In the genomic region with DNA sequence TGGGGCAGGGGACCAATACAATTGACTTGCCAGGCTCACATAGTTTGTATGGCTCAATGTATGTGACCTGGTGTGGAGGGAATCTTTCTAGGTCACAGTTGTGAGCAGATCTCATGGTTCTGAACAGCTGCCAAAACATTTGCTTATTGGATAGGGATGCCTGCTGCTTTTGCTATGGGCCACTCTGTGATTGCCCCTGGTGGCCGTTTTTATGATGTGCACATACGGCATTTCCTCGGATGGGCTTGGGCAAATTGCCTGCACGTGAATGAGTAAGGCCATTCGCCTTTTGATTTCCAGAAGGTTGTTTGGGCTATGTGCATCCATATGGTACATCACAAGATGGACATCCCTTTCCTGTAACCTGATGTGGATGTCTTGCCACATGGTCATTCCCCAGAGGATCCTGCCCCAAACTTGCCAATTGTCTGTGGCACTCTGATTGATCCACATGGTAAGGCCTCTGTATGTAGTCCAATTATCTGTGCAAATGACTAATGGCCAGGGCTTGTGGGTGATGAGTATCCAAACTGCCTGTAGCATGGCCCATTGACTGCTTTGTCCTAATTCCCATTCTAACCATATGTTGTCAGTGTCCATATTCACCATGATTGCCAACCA, we compare ENCODE assay signal across 10 cellular contexts. TPM values are rescaled to one million over a fixed set of nuclear protein-coding genes. Genes with fewer than 3 reads are reported as not detected.
A peak's percentile ranks its signal among the peaks of the same experiment; 100 is the strongest.
DNase-seq lines count a peak whose midpoint lies in the region; ATAC-seq and TF ChIP-seq lines count a peak whose summit lies in the region.
"Had no signal": no experiment of that assay in that cellular context is flagged by ENCODE, and none has a peak within 500 bp of the region (broad histone marks: within the 10 kb centered on the region; RNA-seq: fewer than 3 reads in every experiment).

No MANE protein-coding gene starts in this region.

- H3K36me3 Mint-ChIP-seq in neural crest cell (ENCODE audit: low read depth), result no peaks in the 10 kb centered on the region

- no peak overlapping the region for H3K27ac ChIP-seq in dorsolateral prefrontal cortex

- no peaks in the 10 kb centered on the region for H3K27me3 ChIP-seq in dorsolateral prefrontal cortex

- no peaks in the 10 kb centered on the region for H3K27me3 Mint-ChIP-seq in neural crest cell (ENCODE audit: low read depth)
- H3K27me3 Mint-ChIP-seq: activated T-helper 17 cell treated with anti-CD3 and anti-CD28 coated beads, Interleukin-2, amount 50 U/mL, for 72 hours had no signal

- peaks cover 13% of the 10 kb centered on the region for H3K4me1 Mint-ChIP-seq in neural crest cell
- H3K4me1 Mint-ChIP-seq: activated T-helper 17 cell treated with anti-CD3 and anti-CD28 coated beads, Interleukin-2, amount 50 U/mL, for 72 hours had no signal

- H3K4me3 Mint-ChIP-seq in neural crest cell, result no peak overlapping the region
- H3K4me3 Mint-ChIP-seq: activated T-helper 17 cell treated with anti-CD3 and anti-CD28 coated beads, Interleukin-2, amount 50 U/mL, for 72 hours had no signal

- intact Hi-C loops in dorsolateral prefrontal cortex (cut with DNase I), result no loop called here

- peaks cover 3% of the 10 kb centered on the region for H3K9me3 Mint-ChIP-seq in neural crest cell
- H3K9me3 Mint-ChIP-seq: activated T-helper 17 cell treated with anti-CD3 and anti-CD28 coated beads, Interleukin-2, amount 50 U/mL, for 72 hours had no signal

- no peak for ATAC-seq in GM21723 (IDR thresholded peaks at IDR 0.05; ENCODE audit: unreplicated experiment)
- no peak for ATAC-seq in HG03039 (IDR thresholded peaks at IDR 0.05; ENCODE audit: unreplicated experiment)
- ATAC-seq in GM18517 (IDR thresholded peaks at IDR 0.05; ENCODE audit: unreplicated experiment), result no peak
- ATAC-seq: activated T-helper 17 cell treated with anti-CD3 and anti-CD28 coated beads, Interleukin-2, amount 50 U/mL, for 72 hours had no signal

- H3K27ac Mint-ChIP-seq in neural crest cell (ENCODE audit: unreplicated experiment), result no peak overlapping the region
- H3K27ac Mint-ChIP-seq: activated T-helper 17 cell treated with anti-CD3 and anti-CD28 coated beads, Interleukin-2, amount 50 U/mL, for 72 hours had no signal

- H3K4me3 ChIP-seq in dorsolateral prefrontal cortex, result no peak overlapping the region
- H3K4me3 ChIP-seq: HAP-1 had no signal

- TF ChIP-seq CTCF in dorsolateral prefrontal cortex (IDR thresholded peaks at IDR 0.05 in 54 of 56, conservative IDR thresholded peaks at IDR 0.05 in 2 of 56; ENCODE audit: low read depth in 1 of 56, partially characterized antibody in 56 of 56) (peak in 48 of 56 donors; percentile 12 to 62 (median 38)), neural crest cell (conservative IDR thresholded peaks at IDR 0.05) (peak; percentile 60)

- peak; percentile 79 for DNase-seq in ELR (ENCODE audit: low read depth)
- peak; percentile 18 for DNase-seq in NCI-H460 (ENCODE audit: extremely low read depth, low read depth)
- no peak for DNase-seq in dorsolateral prefrontal cortex
- no peak for DNase-seq in neural crest cell (ENCODE audit: low read depth, low spot score)
- DNase-seq in mesenteric fat pad (ENCODE audit: low spot score), result no peak

RNA-seq across cellular contexts. Expression of gene SLC22A4, which starts 10.7 kb away (rescaled TPM):
- total RNA-seq in NCI-H460 (2014; rRNA removed; shearing (Covaris generic)), result 4.3 and 5.6 TPM in 2 replicates
- 3.8 and 5.7 TPM in 2 replicates for polyA plus RNA-seq in NCI-H460 (2014; cell fraction: nucleus; rRNA removed)
- total RNA-seq in dorsolateral prefrontal cortex (1 to 10 TPM; 1.2 to 7.4 (median 3.0) TPM), neural crest cell (0.47 and 0.68 TPM in 2 replicates), mesenteric fat pad (5.4 TPM)

RNA-seq across cellular contexts. Expression of gene PDLIM4, which starts 26.0 kb away (rescaled TPM):
- not detected in 2 replicates for total RNA-seq in NCI-H460 (2014; rRNA removed; shearing (Covaris generic))
- polyA plus RNA-seq in NCI-H460 (2014; cell fraction: nucleus; rRNA removed), result not detected in 2 replicates
- total RNA-seq in dorsolateral prefrontal cortex, result 10 to 100 TPM in 102 of 120 experiments, 1 to 10 TPM in 18; 4.7 to 42.5 (median 14.7) TPM
- 37.4 and 38.0 TPM in 2 replicates for total RNA-seq in neural crest cell
- total RNA-seq in mesenteric fat pad, result 23.1 TPM
- total RNA-seq: activated T-helper 17 cell treated with anti-CD3 and anti-CD28 coated beads, Interleukin-2, amount 50 U/mL, for 72 hours had no signal

RNA-seq across cellular contexts. Expression of gene P4HA2, which starts 55.9 kb away (rescaled TPM):
- total RNA-seq in NCI-H460 (2014; rRNA removed; shearing (Covaris generic)), result 28.5 and 36.8 TPM in 2 replicates
- 17.7 and 29.2 TPM in 2 replicates for polyA plus RNA-seq in NCI-H460 (2014; cell fraction: nucleus; rRNA removed)
- total RNA-seq in dorsolateral prefrontal cortex (10 to 100 TPM; 11.8 to 97.5 (median 27.5) TPM), neural crest cell (10.8 and 11.3 TPM in 2 replicates), mesenteric fat pad (15.7 TPM)

Comparison
In these comparisons a context has a peak if more than half of its experiments do, and no peak if none do; other contexts are left out.
1. DNase-seq: peak in ELR (single experiment) and NCI-H460 (single experiment); none in dorsolateral prefrontal cortex (0 of 10), neural crest cell (single experiment) and mesenteric fat pad (single experiment).